ENCODE assay signal across 10 cellular contexts in the genomic region with DNA sequence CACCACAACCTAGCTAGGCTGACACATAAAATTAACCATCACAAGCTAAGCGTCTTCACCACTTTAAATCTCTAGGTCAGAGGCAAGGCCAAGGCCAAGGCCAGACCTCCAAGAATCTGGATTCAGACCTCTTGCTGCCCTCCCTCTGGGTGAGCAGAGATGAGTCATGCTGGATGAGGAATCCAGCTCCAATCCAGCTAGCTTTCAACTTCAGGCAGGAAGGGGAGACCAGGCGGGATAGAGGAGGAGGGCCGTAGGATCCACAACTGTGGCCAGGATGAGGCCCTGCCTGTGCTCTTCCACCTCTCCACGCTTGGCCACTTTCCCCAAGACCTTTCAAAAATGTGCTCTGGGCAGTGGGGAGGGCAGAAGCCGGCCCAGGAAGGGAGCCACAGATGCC. TPM values are rescaled to one million over a fixed set of nuclear protein-coding genes. Genes with fewer than 3 reads are reported as not detected.
DNase-seq lines count a peak whose midpoint lies in the region; ATAC-seq and TF ChIP-seq lines count a peak whose summit lies in the region.
"Had no signal": no experiment of that assay in that cellular context is flagged by ENCODE, and none has a peak within 500 bp of the region (broad histone marks: within the 10 kb centered on the region; RNA-seq: fewer than 3 reads in every experiment).

No MANE protein-coding gene starts in this region.

- no peaks in the 10 kb centered on the region for H3K9me3 Mint-ChIP-seq in Caco-2 (ENCODE audit: unreplicated experiment)
- no peaks in the 10 kb centered on the region for H3K9me3 Mint-ChIP-seq in natural killer cell treated with Interleukin-12 subunit alpha and Interleukin-12 subunit beta and Interleukin-15 and Interleukin-18, amount 100 ng/mL, for 72 hours

- H3K4me3 Mint-ChIP-seq in Caco-2 (ENCODE audit: unreplicated experiment), result no peak overlapping the region
- no peak overlapping the region for H3K4me3 Mint-ChIP-seq in natural killer cell treated with Interleukin-12 subunit alpha and Interleukin-12 subunit beta and Interleukin-15 and Interleukin-18, amount 100 ng/mL, for 72 hours

- H3K79me2 ChIP-seq in ACC112 (ENCODE audit: control insufficient read depth, insufficient read depth, low read length, unreplicated experiment) (no peaks in the 10 kb centered on the region), PC-3 (ENCODE audit: low read length) (no peaks in the 10 kb centered on the region)

- H3K9ac ChIP-seq in PC-3 (ENCODE audit: low read length), result no peak overlapping the region
- no peak overlapping the region for H3K9ac ChIP-seq in muscle layer of colon (ENCODE audit: low read length)
- H3K9ac ChIP-seq: BLaER1 had no signal

- H3K36me3 ChIP-seq in ACC112 (ENCODE audit: insufficient read depth, low read length) (no peaks in the 10 kb centered on the region), PC-3 (ENCODE audit: low read depth, low read length) (no peaks in the 10 kb centered on the region), esophagus muscularis mucosa (no peaks in the 10 kb centered on the region), muscle layer of colon (ENCODE audit: insufficient read depth, low read length) (no peaks in the 10 kb centered on the region), Caco-2 (ENCODE audit: control insufficient read depth, insufficient read depth, low read length) (no peaks in the 10 kb centered on the region)
- H3K36me3 ChIP-seq: BLaER1 had no signal

- H3K27ac ChIP-seq in ACC112 (ENCODE audit: low read depth, low read length) (peak overlapping the region; percentile 42; the same call in 1 of the 2 replicates), PC-3 (ENCODE audit: low read length) (no peak overlapping the region), esophagus muscularis mucosa (replicated peaks in 1 of 4) (peak overlapping the region; percentile 52 to 75 (median 64)), muscle layer of colon (ENCODE audit: low read depth, low read length) (peak overlapping the region; percentile 24)
- H3K27ac ChIP-seq: BLaER1 had no signal

- CTCF ChIA-PET in PC-3 (lab: Charles Lee), result no interaction called here
- CTCF ChIA-PET in Caco-2 (lab: Charles Lee), result no interaction called here

- peak; percentile 89 for ATAC-seq in PC-3
- no peak for ATAC-seq in HG03457 (IDR thresholded peaks at IDR 0.05; ENCODE audit: unreplicated experiment)
- no peak for ATAC-seq in natural killer cell treated with Interleukin-12 subunit alpha and Interleukin-12 subunit beta and Interleukin-15 and Interleukin-18, amount 100 ng/mL, for 72 hours

- BruUV-seq in PC-3 (replicated peaks; lab: Mats Ljungman, UMichigan) (no TSS peak), Caco-2 (replicated peaks; lab: Mats Ljungman, UMichigan) (no TSS peak)

- no peaks in the 10 kb centered on the region for H4K20me1 ChIP-seq in PC-3 (ENCODE audit: low read length)

- no peak for TF ChIP-seq CTCF in PC-3 (conservative IDR thresholded peaks at IDR 0.05; ENCODE audit: low read depth, low read length)
- TF ChIP-seq CTCF in esophagus muscularis mucosa (IDR thresholded peaks at IDR 0.05), result no peak
- TF ChIP-seq CTCF in Caco-2 (IDR thresholded peaks at IDR 0.05; ENCODE audit: insufficient read depth in 1 of 2, low read depth in 1 of 2, low read length in 1 of 2, severe bottlenecking in 1 of 2, unreplicated experiment in 1 of 2), result no peak

- intact Hi-C loops in PC-3 (cut with micrococcal nuclease) (no loop called here), esophagus muscularis mucosa (cut with DNase I) (no loop called here), Caco-2 (cut with micrococcal nuclease; ENCODE audit: unreplicated experiment) (no loop called here)

- no peak overlapping the region for H3K27ac Mint-ChIP-seq in Caco-2 (ENCODE audit: unreplicated experiment)
- no peak overlapping the region for H3K27ac Mint-ChIP-seq in natural killer cell treated with Interleukin-12 subunit alpha and Interleukin-12 subunit beta and Interleukin-15 and Interleukin-18, amount 100 ng/mL, for 72 hours

- no peaks in the 10 kb centered on the region for H3K27me3 ChIP-seq in ACC112 (ENCODE audit: insufficient read depth, low read length)
- H3K27me3 ChIP-seq in PC-3 (ENCODE audit: low read length), result no peaks in the 10 kb centered on the region
- no peaks in the 10 kb centered on the region for H3K27me3 ChIP-seq in esophagus muscularis mucosa
- H3K27me3 ChIP-seq in muscle layer of colon (ENCODE audit: control insufficient read depth in 1 of 2, insufficient read depth in 2 of 2, low read length in 2 of 2), result no peaks in the 10 kb centered on the region
- H3K27me3 ChIP-seq in Caco-2 (replicated peaks; ENCODE audit: control insufficient read depth, insufficient read depth, low read length), result no peaks in the 10 kb centered on the region
- H3K27me3 ChIP-seq: BLaER1 had no signal

- DNase-seq in PC-3, result peak; percentile 75
- DNase-seq in esophagus muscularis mucosa (ENCODE audit: extremely low spot score), result no peak
- no peak for DNase-seq in Caco-2
- DNase-seq in CD1c-positive myeloid dendritic cell (ENCODE audit: extremely low spot score), result no peak
- DNase-seq in natural killer cell treated with Interleukin-12 subunit alpha and Interleukin-12 subunit beta and Interleukin-15 and Interleukin-18, amount 100 ng/mL, for 72 hours (ENCODE audit: low spot score), result no peak
- DNase-seq: activated naive CD4-positive, alpha-beta T cell treated with anti-CD3 and anti-CD28 coated beads, Interleukin-2, amount 50 U/mL, for 16 hours had no signal

- no peaks in the 10 kb centered on the region for H3K9me3 ChIP-seq in PC-3 (ENCODE audit: low read length)
- no peaks in the 10 kb centered on the region for H3K9me3 ChIP-seq in esophagus muscularis mucosa
- no peaks in the 10 kb centered on the region for H3K9me3 ChIP-seq in muscle layer of colon (ENCODE audit: low read length)
- no peaks in the 10 kb centered on the region for H3K9me3 ChIP-seq in Caco-2
- H3K9me3 ChIP-seq: BLaER1 had no signal

- no peak overlapping the region for H2AFZ ChIP-seq in ACC112 (ENCODE audit: low read length, unreplicated experiment)
- H2AFZ ChIP-seq in PC-3 (ENCODE audit: low read length), result no peak overlapping the region

- H3F3A ChIP-seq in PC-3 (ENCODE audit: low read length, unreplicated experiment), result no peaks in the 10 kb centered on the region

- no peaks in the 10 kb centered on the region for H3K4me1 Mint-ChIP-seq in Caco-2 (ENCODE audit: low read depth, unreplicated experiment)
- H3K4me1 Mint-ChIP-seq in natural killer cell treated with Interleukin-12 subunit alpha and Interleukin-12 subunit beta and Interleukin-15 and Interleukin-18, amount 100 ng/mL, for 72 hours (ENCODE audit: low read depth in 2 of 2), result no peaks in the 10 kb centered on the region

- POLR2A ChIA-PET in PC-3 (lab: Charles Lee; ENCODE audit: unreplicated experiment), result no interaction called here
- POLR2A ChIA-PET in Caco-2 (lab: Charles Lee), result no interaction called here

- no peak overlapping the region for H3K4me3 ChIP-seq in ACC112 (ENCODE audit: low read depth, low read length)
- no peak overlapping the region for H3K4me3 ChIP-seq in PC-3 (ENCODE audit: low read length)
- H3K4me3 ChIP-seq in esophagus muscularis mucosa, result no peak overlapping the region
- no peak overlapping the region for H3K4me3 ChIP-seq in muscle layer of colon (ENCODE audit: low read depth in 1 of 2, low read length in 2 of 2)
- no peak overlapping the region for H3K4me3 ChIP-seq in Caco-2 (ENCODE audit: low read depth, low read length)
- H3K4me3 ChIP-seq: BLaER1 had no signal

- TF ChIP-seq EP300 in esophagus muscularis mucosa (IDR thresholded peaks at IDR 0.05), result no peak

- H3K36me3 Mint-ChIP-seq in Caco-2 (ENCODE audit: insufficient read depth, unreplicated experiment), result peaks cover under 1% of the 10 kb centered on the region
- no peaks in the 10 kb centered on the region for H3K36me3 Mint-ChIP-seq in natural killer cell treated with Interleukin-12 subunit alpha and Interleukin-12 subunit beta and Interleukin-15 and Interleukin-18, amount 100 ng/mL, for 72 hours

- no peaks in the 10 kb centered on the region for H3K9me2 ChIP-seq in PC-3 (replicated peaks; ENCODE audit: low read length)

- H3K27me3 Mint-ChIP-seq in Caco-2 (ENCODE audit: insufficient read depth, unreplicated experiment), result no peaks in the 10 kb centered on the region
- no peaks in the 10 kb centered on the region for H3K27me3 Mint-ChIP-seq in natural killer cell treated with Interleukin-12 subunit alpha and Interleukin-12 subunit beta and Interleukin-15 and Interleukin-18, amount 100 ng/mL, for 72 hours

- TF ChIP-seq POLR2A in esophagus muscularis mucosa (IDR thresholded peaks at IDR 0.05; ENCODE audit: low read depth), result no peak

- H3K4me1 ChIP-seq in ACC112 (ENCODE audit: control insufficient read depth, insufficient read depth, low read length, unreplicated experiment) (peaks cover 11% of the 10 kb centered on the region), PC-3 (ENCODE audit: insufficient read depth, low read length) (peaks cover 9% of the 10 kb centered on the region), esophagus muscularis mucosa (peaks cover 0 to 26% (median 14%) of the 10 kb centered on the region in 4 donors), muscle layer of colon (ENCODE audit: insufficient read depth, low read length) (peaks cover 20% of the 10 kb centered on the region), Caco-2 (peaks cover 19% of the 10 kb centered on the region)
- H3K4me1 ChIP-seq: BLaER1 had no signal

- 44% methylated on average over 4 of the region's 5 CpGs for WGBS in esophagus muscularis mucosa

- H3K4me2 ChIP-seq in PC-3 (ENCODE audit: low read length), result no peak overlapping the region
- H3K4me2 ChIP-seq: BLaER1 had no signal

RNA-seq across cellular contexts. Expression of a gene that starts 14.7 kb away (rescaled TPM):
- total RNA-seq in PC-3 (2014; rRNA removed) (15.8 and 19.4 TPM in 2 replicates), esophagus muscularis mucosa (1 to 10 TPM in 2 of 4 donors, under 1 TPM in 2; 0.83 to 3.5 (median 2.0) TPM), Caco-2 (2022) (4.0 and 4.5 TPM in 2 replicates)
- total RNA-seq in natural killer cell treated with Interleukin-12 subunit alpha and Interleukin-12 subunit beta and Interleukin-15 and Interleukin-18, amount 100 ng/mL, for 72 hours, result 1 to 10 TPM; 1.9 to 2.6 TPM
